ENCODE assay signal across 11 cellular contexts in genomic region chr1:8876099-8876496, GRCh38. TPM values are rescaled to one million over a fixed set of nuclear protein-coding genes. Genes with fewer than 3 reads are reported as not detected.
DNase-seq lines count a peak whose midpoint lies in the region; ATAC-seq, FAIRE-seq and TF ChIP-seq lines count a peak whose summit lies in the region.
"Had no signal": no experiment of that assay in that cellular context is flagged by ENCODE, and none has a peak within 500 bp of the region (broad histone marks: within the 10 kb centered on the region; RNA-seq: fewer than 3 reads in every experiment).

No MANE protein-coding gene starts in this region.

- no peaks in the 10 kb centered on the region for H3K9me2 ChIP-seq in HCT116 (ENCODE audit: insufficient read depth)

- H3K4me3 ChIP-seq in A673 (ENCODE audit: low read depth, low read length, poor library complexity, severe bottlenecking) (peak overlapping the region; percentile 100), HCT116 (replicated peaks in 1 of 2; ENCODE audit: low read depth in 1 of 2, low read length in 2 of 2) (peak overlapping the region; percentile 88 to 95), ascending aorta (peak overlapping the region; percentile 13 to 87), HepG2 (replicated peaks in 1 of 3; ENCODE audit: insufficient read depth in 1 of 3, low read depth in 2 of 3, low read length in 3 of 3) (peak overlapping the region; percentile 70 to 93 (median 93))

- H3K79me2 ChIP-seq in HCT116 (ENCODE audit: insufficient read depth, low read length) = peaks cover 81% of the 10 kb centered on the region
- H3K79me2 ChIP-seq in HepG2 (ENCODE audit: insufficient read depth, low read length) = peaks cover 74% of the 10 kb centered on the region

- H4K20me1 ChIP-seq in HCT116 (ENCODE audit: insufficient read depth) = peaks cover 44% of the 10 kb centered on the region; the same call in 1 of the 2 replicates
- peaks cover 63% of the 10 kb centered on the region for H4K20me1 ChIP-seq in HepG2 (ENCODE audit: insufficient read depth, low read length)

- FAIRE-seq in HepG2 (lab: Jason Lieb, UNC) = no peak
- FAIRE-seq: G401.6 had no signal

- TF ChIP-seq EP300 in HepG2 (IDR thresholded peaks at IDR 0.05; ENCODE audit: low read depth in 2 of 2, low read length in 2 of 2) = no peak
- TF ChIP-seq EP300 in HepG2 (CRISPR knock-in tag; IDR thresholded peaks at IDR 0.05; ENCODE audit: borderline replicate concordance) = no peak

- ATAC-seq in HCT116 (no peak), HepG2 (no peak), GM18909 (IDR thresholded peaks at IDR 0.05; ENCODE audit: poor library complexity, unreplicated experiment) (no peak)

- H2AFZ ChIP-seq in HCT116 (ENCODE audit: low read depth, low read length, poor library complexity, severe bottlenecking) = no peak overlapping the region
- no peak overlapping the region for H2AFZ ChIP-seq in HepG2 (ENCODE audit: low read length)

- TF ChIP-seq POLR2A in HCT116 (IDR thresholded peaks at IDR 0.05; ENCODE audit: borderline replicate concordance, extremely low read depth, insufficient read depth, insufficient read length) = no peak
- TF ChIP-seq POLR2A in HepG2 (IDR thresholded peaks at IDR 0.05; ENCODE audit: insufficient read depth in 1 of 2, low read depth in 2 of 2, low read length in 2 of 2) = no peak

- DNase-seq in A673 (ENCODE audit: low spot score) (no peak), HCT116 (ENCODE audit: low read depth, low spot score) (no peak), ascending aorta (ENCODE audit: low spot score in 2 of 2) (no peak), HepG2 (ENCODE audit: low spot score) (no peak), glomerular visceral epithelial cell (ENCODE audit: extremely low spot score) (no peak), SHP77 (lab: John Stamatoyannopoulos, UW) (no peak), AG08395 (ENCODE audit: low spot score) (no peak)
- DNase-seq: effector CD4-positive, alpha-beta T cell; NCI-H748 treated with DMSO at 0.1 percent for 48 hours had no signal

- 19% methylated on average over 3 of the region's 3 CpGs for WGBS in HepG2 (ENCODE audit: low lambda C conversion rate)

- BruUV-seq in A673 (replicated peaks; lab: Mats Ljungman, UMichigan) (TSS peak; percentile 38), HCT116 (replicated peaks; lab: Mats Ljungman, UMichigan) (TSS peak; percentile 38), HepG2 (replicated peaks; lab: Mats Ljungman, UMichigan) (TSS peak; percentile 40)

- H3K4me1 ChIP-seq in A673 (ENCODE audit: insufficient read depth, low read length, poor library complexity, severe bottlenecking) (peaks cover 54% of the 10 kb centered on the region), HCT116 (ENCODE audit: control insufficient read depth in 1 of 2, insufficient read depth in 2 of 2, low read length in 2 of 2) (peaks cover 54 to 81% of the 10 kb centered on the region in 2 experiments), ascending aorta (peaks cover 27 to 54% of the 10 kb centered on the region in 2 donors), HepG2 (ENCODE audit: insufficient read depth, low read length) (peaks cover 60% of the 10 kb centered on the region)

- no peaks in the 10 kb centered on the region for H3K27me3 ChIP-seq in A673 (replicated peaks; ENCODE audit: insufficient read depth, low read depth, low read length, poor library complexity)
- no peaks in the 10 kb centered on the region for H3K27me3 ChIP-seq in HCT116 (ENCODE audit: insufficient read depth, low read length)
- H3K27me3 ChIP-seq in ascending aorta = no peaks in the 10 kb centered on the region
- peaks cover 0 to 2% of the 10 kb centered on the region in 2 experiments; a peak in 2 of 5 replicates for H3K27me3 ChIP-seq in HepG2 (ENCODE audit: control insufficient read depth in 1 of 2, insufficient read depth in 2 of 2, low read length in 2 of 2)

- H3K9me3 ChIP-seq in A673 (ENCODE audit: low read depth, low read length, poor library complexity, severe bottlenecking) (no peaks in the 10 kb centered on the region), HCT116 (ENCODE audit: control insufficient read depth in 1 of 2, insufficient read depth in 1 of 2, low read depth in 1 of 2, low read length in 2 of 2) (no peaks in the 10 kb centered on the region), ascending aorta (no peaks in the 10 kb centered on the region), HepG2 (ENCODE audit: low read length) (no peaks in the 10 kb centered on the region)

- intact Hi-C loops in A673 (cut with micrococcal nuclease; ENCODE audit: unreplicated experiment) (no loop called here), HCT116 (cut with micrococcal nuclease) (no loop called here), ascending aorta (cut with DNase I) (no loop called here), HepG2 (cut with micrococcal nuclease; ENCODE audit: unreplicated experiment) (no loop called here)

- POLR2A ChIA-PET in A673 (lab: Charles Lee; ENCODE audit: low non-redundant PET) = no interaction called here
- POLR2A ChIA-PET in HCT116 (lab: Charles Lee) = interaction anchor here (0.9 kb wide), 1 partner anchor 14 kb away, joined by 3 read pairs; no protein-coding TSS in a partner anchor
- POLR2A ChIA-PET in HepG2 (lab: Yijun Ruan, JAX) = interaction anchor here (0.6 to 4.9 kb wide), 2 partner anchors 13 to 23 kb away, joined by 3 to 116 read pairs; no protein-coding TSS in a partner anchor

- H3K9ac ChIP-seq in HCT116 (ENCODE audit: low read length) = peak overlapping the region; percentile 100
- peak overlapping the region; percentile 97 for H3K9ac ChIP-seq in HepG2 (ENCODE audit: insufficient read depth, low read depth, low read length)

- no peak for TF ChIP-seq CTCF in A673 (conservative IDR thresholded peaks at IDR 0.05; ENCODE audit: low read depth, low read length)
- TF ChIP-seq CTCF in HCT116 (IDR thresholded peaks at IDR 0.05 in 2 of 3, conservative IDR thresholded peaks at IDR 0.05 in 1 of 3; ENCODE audit: borderline replicate concordance in 1 of 3, insufficient read depth in 1 of 3, low read depth in 2 of 3, low read length in 2 of 3) = no peak
- no peak for TF ChIP-seq CTCF in ascending aorta (IDR thresholded peaks at IDR 0.05)
- TF ChIP-seq CTCF in HepG2 (CRISPR knock-in tag; IDR thresholded peaks at IDR 0.05) = no peak

- CTCF ChIA-PET in A673 (lab: Charles Lee) (no interaction called here), HCT116 (lab: Charles Lee) (no interaction called here), HepG2 (lab: Yijun Ruan, JAX; ENCODE audit: low intra/inter-chr PET ratio, low total read pairs) (no interaction called here)

- TF ChIP-seq RAD21 in HCT116 (IDR thresholded peaks at IDR 0.05; ENCODE audit: low read depth) = no peak
- TF ChIP-seq RAD21 in HepG2 (CRISPR knock-in tag; IDR thresholded peaks at IDR 0.05) = no peak

- H3K4me2 ChIP-seq in HCT116 (ENCODE audit: low read length) (peak overlapping the region; percentile 84), HepG2 (ENCODE audit: low read depth, low read length) (peak overlapping the region; percentile 90)

- H3K27ac ChIP-seq in A673 (ENCODE audit: low read depth, low read length, poor library complexity, severe bottlenecking) = peak overlapping the region; percentile 99
- H3K27ac ChIP-seq in HCT116 (ENCODE audit: low read depth, low read length) = peak overlapping the region; percentile 99
- peak overlapping the region; percentile 24 to 96 for H3K27ac ChIP-seq in ascending aorta
- peak overlapping the region; percentile 90 for H3K27ac ChIP-seq in HepG2 (ENCODE audit: extremely low read length, insufficient read depth, low read length)

- in situ Hi-C loops in HepG2 (cut with HindIII; ENCODE audit: extremely low pct_ligation_motif_present, low pct_unique_long_range_greater_than_20kb) = no loop called here

- RAD21 ChIA-PET in HCT116 (lab: Charles Lee; ENCODE audit: low non-redundant PET in 1 of 2, low total read pairs in 2 of 2, uncharacterized antibody in 2 of 2, unreplicated experiment in 2 of 2) = no interaction called here

- H3K36me3 ChIP-seq in A673 (ENCODE audit: insufficient read depth, low read length, poor library complexity, severe bottlenecking) (peaks cover 65% of the 10 kb centered on the region), HCT116 (ENCODE audit: control insufficient read depth in 1 of 2, insufficient read depth in 2 of 2, low read length in 2 of 2) (peaks cover 34 to 55% of the 10 kb centered on the region in 2 experiments), ascending aorta (peaks cover 20 to 28% of the 10 kb centered on the region in 2 donors), HepG2 (replicated peaks in 1 of 2; ENCODE audit: control insufficient read depth in 1 of 2, insufficient read depth in 2 of 2, low read length in 2 of 2) (peaks cover 20 to 54% of the 10 kb centered on the region in 2 experiments)

RNA-seq across cellular contexts. Expression of gene ENO1, which starts 2.4 kb away (rescaled TPM):
- total RNA-seq in A673 (2021) = 2,313 and 2,659 TPM in 2 replicates
- total RNA-seq in HCT116 (2021; ENCODE audit: unreplicated experiment) = 2,334 TPM
- polyA plus RNA-seq in HCT116 (2012) = 4,054 and 4,544 TPM in 2 replicates
- total RNA-seq in ascending aorta = 637 TPM
- 1,559 and 2,216 TPM in 2 replicates for total RNA-seq in HepG2 (2016; rRNA removed; fragmentation: Illumina TruSeq; extraction: Trizol)
- total RNA-seq in HepG2 (2016; cell fraction: cytosol; rRNA removed; fragmentation: Illumina TruSeq; extraction: Trizol; ENCODE audit: low read depth) = 233 and 251 TPM in 2 replicates
- total RNA-seq in HepG2 (2016; cell fraction: insoluble cytoplasmic fraction; rRNA removed; fragmentation: Illumina TruSeq; extraction: Trizol) = 1,559 and 2,270 TPM in 2 replicates
- 352 and 366 TPM in 2 replicates for total RNA-seq in HepG2 (2016; cell fraction: membrane; rRNA removed; fragmentation: Illumina TruSeq; extraction: Trizol)
- 647 and 688 TPM in 2 replicates for total RNA-seq in HepG2 (2016; cell fraction: nucleus; rRNA removed; fragmentation: Illumina TruSeq; extraction: Trizol)
- 2,835 and 3,103 TPM in 2 replicates for polyA plus RNA-seq in HepG2 (2011; rRNA removed)
- 2,814 and 3,536 TPM in 2 replicates for polyA plus RNA-seq in HepG2 (2011; cell fraction: cytosol; rRNA removed)
- polyA plus RNA-seq in HepG2 (2011; cell fraction: nucleus; rRNA removed) = 1,312 and 1,364 TPM in 2 replicates
- polyA plus RNA-seq in HepG2 (2012) = 2,599 and 3,087 TPM in 2 replicates
- polyA plus RNA-seq in HepG2 (2016; cell fraction: cytosol; fragmentation: Illumina TruSeq; extraction: Trizol; ENCODE audit: low read depth) = 244 and 257 TPM in 2 replicates
- polyA plus RNA-seq in HepG2 (2016; cell fraction: insoluble cytoplasmic fraction; fragmentation: Illumina TruSeq; extraction: Trizol; ENCODE audit: low read depth) = 2,184 and 2,214 TPM in 2 replicates
- polyA plus RNA-seq in HepG2 (2016; cell fraction: membrane; fragmentation: Illumina TruSeq; extraction: Trizol; ENCODE audit: low read depth) = 258 and 284 TPM in 2 replicates
- 796 and 841 TPM in 2 replicates for polyA plus RNA-seq in HepG2 (2016; cell fraction: nucleus; fragmentation: Illumina TruSeq; extraction: Trizol; ENCODE audit: insufficient read depth, low read depth)
- 4,265 and 4,548 TPM in 2 replicates for polyA minus RNA-seq in HepG2 (2011; rRNA and poly(A)+ RNA removed; ENCODE audit: low replicate concordance)
- polyA minus RNA-seq in HepG2 (2011; cell fraction: cytosol; rRNA and poly(A)+ RNA removed) = 2,231 and 2,479 TPM in 2 replicates
- polyA minus RNA-seq in HepG2 (2011; cell fraction: nucleus; rRNA and poly(A)+ RNA removed) = 525 and 715 TPM in 2 replicates

RNA-seq across cellular contexts. Expression of gene RERE, which starts 58.7 kb away (rescaled TPM):
- total RNA-seq in A673 (2021) (188 and 220 TPM in 2 replicates), HCT116 (2021; ENCODE audit: unreplicated experiment) (40.6 TPM), ascending aorta (64.6 TPM), HepG2 (2016; rRNA removed; fragmentation: Illumina TruSeq; extraction: Trizol) (18.6 and 21.9 TPM in 2 replicates)
- polyA plus RNA-seq in HCT116 (2012) = 17.0 and 18.3 TPM in 2 replicates
- 254 and 312 TPM in 2 replicates for total RNA-seq in HepG2 (2016; cell fraction: cytosol; rRNA removed; fragmentation: Illumina TruSeq; extraction: Trizol; ENCODE audit: low read depth)
- total RNA-seq in HepG2 (2016; cell fraction: insoluble cytoplasmic fraction; rRNA removed; fragmentation: Illumina TruSeq; extraction: Trizol) = 13.9 and 17.5 TPM in 2 replicates
- total RNA-seq in HepG2 (2016; cell fraction: membrane; rRNA removed; fragmentation: Illumina TruSeq; extraction: Trizol) = 58.9 and 60.2 TPM in 2 replicates
- 39.1 and 43.0 TPM in 2 replicates for total RNA-seq in HepG2 (2016; cell fraction: nucleus; rRNA removed; fragmentation: Illumina TruSeq; extraction: Trizol)
- polyA plus RNA-seq in HepG2 (2011; rRNA removed) = 15.9 and 18.3 TPM in 2 replicates
- polyA plus RNA-seq in HepG2 (2011; cell fraction: cytosol; rRNA removed) = 7.2 and 7.4 TPM in 2 replicates
- polyA plus RNA-seq in HepG2 (2011; cell fraction: nucleus; rRNA removed) = 66.9 and 79.6 TPM in 2 replicates
- 42.4 and 45.9 TPM in 2 replicates for polyA plus RNA-seq in HepG2 (2012)
- 1.7 and 2.2 TPM in 2 replicates for polyA plus RNA-seq in HepG2 (2016; cell fraction: cytosol; fragmentation: Illumina TruSeq; extraction: Trizol; ENCODE audit: low read depth)
- 11.9 and 19.5 TPM in 2 replicates for polyA plus RNA-seq in HepG2 (2016; cell fraction: insoluble cytoplasmic fraction; fragmentation: Illumina TruSeq; extraction: Trizol; ENCODE audit: low read depth)
- 5.0 and 7.3 TPM in 2 replicates for polyA plus RNA-seq in HepG2 (2016; cell fraction: membrane; fragmentation: Illumina TruSeq; extraction: Trizol; ENCODE audit: low read depth)
- 58.3 and 59.3 TPM in 2 replicates for polyA plus RNA-seq in HepG2 (2016; cell fraction: nucleus; fragmentation: Illumina TruSeq; extraction: Trizol; ENCODE audit: insufficient read depth, low read depth)
- polyA minus RNA-seq in HepG2 (2011; rRNA and poly(A)+ RNA removed; ENCODE audit: low replicate concordance) = 39.2 and 98.5 TPM in 2 replicates
- polyA minus RNA-seq in HepG2 (2011; cell fraction: cytosol; rRNA and poly(A)+ RNA removed) = 79.8 and 99.4 TPM in 2 replicates
- 178 and 188 TPM in 2 replicates for polyA minus RNA-seq in HepG2 (2011; cell fraction: nucleus; rRNA and poly(A)+ RNA removed)

Comparison
In these comparisons a context has a peak if more than half of its experiments do, and no peak if none do; other contexts are left out.
1. H3K4me3 ChIP-seq: peak in every context shown above with its lines; median percentile 100 in A673; 93 in HepG2; 92 in HCT116; 50 in ascending aorta.